8 cellular contexts compared by ENCODE assay signal in the genomic region with DNA sequence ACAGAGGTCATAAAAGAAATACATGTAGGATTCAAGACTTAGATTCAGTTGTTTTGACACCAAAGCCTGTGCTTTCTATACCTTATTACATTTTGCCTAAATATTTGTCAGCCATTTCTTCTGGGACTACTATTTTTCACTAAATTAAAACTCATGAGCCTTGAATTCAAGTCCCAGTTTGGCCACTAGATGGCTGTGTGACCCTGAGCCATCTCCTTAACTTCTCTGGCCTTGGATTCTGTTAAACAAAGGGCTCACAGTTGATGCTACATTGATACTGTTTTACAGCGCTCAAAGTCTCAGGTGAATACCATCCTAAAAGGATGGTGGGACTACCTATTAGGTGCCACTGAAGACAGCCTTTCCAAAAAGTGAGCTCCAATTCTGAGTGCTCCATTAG. TPM values are rescaled to one million over a fixed set of nuclear protein-coding genes. Genes with fewer than 3 reads are reported as not detected.
DNase-seq lines count a peak whose midpoint lies in the region; ATAC-seq, FAIRE-seq and TF ChIP-seq lines count a peak whose summit lies in the region.

No MANE protein-coding gene starts in this region.

- ATAC-seq in GM19035 (IDR thresholded peaks at IDR 0.05; ENCODE audit: unreplicated experiment) (no peak), GM19324 (IDR thresholded peaks at IDR 0.05; ENCODE audit: low FRiP score, unreplicated experiment) (no peak)

- H3K4me3 Mint-ChIP-seq in brain: no peak overlapping the region

- H3K9me3 ChIP-seq in osteoblast (ENCODE audit: low read depth, low read length): no peaks in the 10 kb centered on the region

- no peaks in the 10 kb centered on the region for H3K4me1 Mint-ChIP-seq in brain

- H3K79me2 ChIP-seq in osteoblast (ENCODE audit: insufficient read depth, low read length): no peaks in the 10 kb centered on the region

- H3K4me1 ChIP-seq in osteoblast (ENCODE audit: insufficient read depth, low read length): no peaks in the 10 kb centered on the region

- no peak overlapping the region for H3K4me3 ChIP-seq in Jurkat, Clone E6-1 (ENCODE audit: low read length)
- no peak overlapping the region for H3K4me3 ChIP-seq in osteoblast (ENCODE audit: insufficient read depth, low read length)

- H3K36me3 Mint-ChIP-seq in brain: no peaks in the 10 kb centered on the region

- no peak overlapping the region for H3K4me2 ChIP-seq in osteoblast (ENCODE audit: insufficient read depth, low read length)

- TF ChIP-seq CTCF in brain (conservative IDR thresholded peaks at IDR 0.05) (peak; percentile 29 to 55), osteoblast (IDR thresholded peaks at IDR 0.05; ENCODE audit: extremely low read depth, low read depth, low read length) (peak; percentile 36)

- no peaks in the 10 kb centered on the region for H3K27me3 Mint-ChIP-seq in brain

- H3K9me3 Mint-ChIP-seq in brain: peaks cover 0 to 6% (median 3%) of the 10 kb centered on the region in 5 experiments

- no peaks in the 10 kb centered on the region for H4K20me1 ChIP-seq in osteoblast (ENCODE audit: insufficient read depth, low read length)

- H3K27me3 ChIP-seq in osteoblast (ENCODE audit: insufficient read depth, low read length): no peaks in the 10 kb centered on the region

- H3K27ac Mint-ChIP-seq in brain: no peak overlapping the region

- no peak overlapping the region for H3K27ac ChIP-seq in osteoblast (ENCODE audit: low read depth, low read length)

- H2AFZ ChIP-seq in osteoblast (ENCODE audit: low read length): no peak overlapping the region

- peak; percentile 24 for DNase-seq in stimulated activated CD4-positive, alpha-beta T cell treated with anti-CD3 and anti-CD28 coated beads, Interleukin-15, amount 100 ng/mL, for 24 hours
- DNase-seq in stimulated activated CD4-positive, alpha-beta T cell treated with anti-CD3 and anti-CD28 coated beads, Interleukin-4, amount 100 ng/mL, for 24 hours: no peak
- DNase-seq in Jurkat, Clone E6-1 (ENCODE audit: low read depth, low spot score): peak; percentile 46
- DNase-seq in osteoblast (ENCODE audit: insufficient read length, low spot score, missing footprints) (no peak), frontal cortex (ENCODE audit: low spot score in 2 of 2) (no peak)

- no peaks in the 10 kb centered on the region for H3K36me3 ChIP-seq in osteoblast (ENCODE audit: insufficient read depth, low read length)

- FAIRE-seq in frontal cortex (lab: Jason Lieb, UNC): no peak

RNA-seq across cellular contexts. Expression of a gene that starts 39.6 kb away (rescaled TPM):
- not detected for polyA plus RNA-seq in Jurkat, Clone E6-1 (2012; ENCODE audit: insufficient read depth, insufficient read length)
- not detected for polyA plus RNA-seq in brain (ENCODE audit: insufficient read depth, low read depth, low replicate concordance)
- total RNA-seq in osteoblast: not detected in 2 replicates
- not detected for total RNA-seq in frontal cortex

Comparison
In these comparisons a context has a peak if more than half of its experiments do, and no peak if none do; other contexts are left out.
1. DNase-seq: peak in stimulated activated CD4-positive, alpha-beta T cell treated with anti-CD3 and anti-CD28 coated beads, Interleukin-15, amount 100 ng/mL, for 24 hours (single experiment) and Jurkat, Clone E6-1 (single experiment); none in stimulated activated CD4-positive, alpha-beta T cell treated with anti-CD3 and anti-CD28 coated beads, Interleukin-4, amount 100 ng/mL, for 24 hours (single experiment), osteoblast (single experiment) and frontal cortex (0 of 2).